ENCODE assay signal across 9 cellular contexts in genomic region chr11:118910309-118911112, GRCh38. TPM values are rescaled to one million over a fixed set of nuclear protein-coding genes. Genes with fewer than 3 reads are reported as not detected.
DNase-seq lines count a peak whose midpoint lies in the region; ATAC-seq and TF ChIP-seq lines count a peak whose summit lies in the region.
"Had no signal": no experiment of that assay in that cellular context is flagged by ENCODE, and none has a peak within 500 bp of the region (broad histone marks: within the 10 kb centered on the region; RNA-seq: fewer than 3 reads in every experiment).

No MANE protein-coding gene starts in this region.

- peak overlapping the region; percentile 93 for H3K4me3 Mint-ChIP-seq in T-helper 17 cell

- H3K4me2 ChIP-seq in smooth muscle cell: peak overlapping the region; percentile 88

- H3K27me3 ChIP-seq in smooth muscle cell (ENCODE audit: low read depth): no peaks in the 10 kb centered on the region

- H3K9me3 ChIP-seq in T-helper 17 cell (ENCODE audit: control insufficient read depth, low read length, poor library complexity, severe bottlenecking) (no peaks in the 10 kb centered on the region), smooth muscle cell (replicated peaks; ENCODE audit: low read depth) (no peaks in the 10 kb centered on the region)

- peak; percentile 41 for ATAC-seq in T-helper 17 cell
- ATAC-seq in HG02610 (IDR thresholded peaks at IDR 0.05; ENCODE audit: unreplicated experiment): no peak
- no peak for ATAC-seq in GM21390 (IDR thresholded peaks at IDR 0.05; ENCODE audit: unreplicated experiment)

- POLR2A ChIA-PET in HEK293T (lab: Yijun Ruan, JAX): interaction anchor here (1.0 to 6.6 kb wide), 5 partner anchors 15 to 118 kb away, joined by 3 to 50 read pairs (median 3); partner anchors contain the start of gene BCL9L

- peak overlapping the region; percentile 98 for H3K27ac Mint-ChIP-seq in T-helper 17 cell

- H2AFZ ChIP-seq in smooth muscle cell (ENCODE audit: low read depth): no peak overlapping the region

- peak overlapping the region; percentile 50 to 54 for H3K4me3 ChIP-seq in cardiac fibroblast (replicated peaks in 1 of 2; ENCODE audit: low read depth in 2 of 2, low read length in 2 of 2)
- peak overlapping the region; percentile 45 for H3K4me3 ChIP-seq in smooth muscle cell

- no peaks in the 10 kb centered on the region for H3K36me3 ChIP-seq in smooth muscle cell (ENCODE audit: low read depth)

- TF ChIP-seq CTCF in cardiac fibroblast (IDR thresholded peaks at IDR 0.05; ENCODE audit: low read depth, low read length): no peak
- TF ChIP-seq CTCF in smooth muscle cell (IDR thresholded peaks at IDR 0.05; ENCODE audit: borderline replicate concordance, insufficient read depth, poor library complexity, severe bottlenecking): no peak

- CTCF ChIA-PET in HEK293T (lab: Yijun Ruan, JAX): interaction anchor here (0.5 to 2.8 kb wide), 2 partner anchors 14 to 20 kb away, joined by 3 to 19 read pairs; no protein-coding TSS in a partner anchor

- peaks cover 65% of the 10 kb centered on the region for H3K79me2 ChIP-seq in smooth muscle cell (ENCODE audit: low read depth)

- peaks cover 33% of the 10 kb centered on the region for H4K20me1 ChIP-seq in smooth muscle cell (ENCODE audit: low read depth)

- H3K27ac ChIP-seq in smooth muscle cell (ENCODE audit: low read depth): peak overlapping the region; percentile 100

- H3F3A ChIP-seq in smooth muscle cell (ENCODE audit: low read depth): peaks cover 32% of the 10 kb centered on the region

- no peaks in the 10 kb centered on the region for H3K27me3 Mint-ChIP-seq in T-helper 17 cell

- DNase-seq in H4 (ENCODE audit: low spot score) (peak; percentile 80), T-helper 17 cell (peak in 1 of 3 donors; percentile 60), cardiac fibroblast (ENCODE audit: low read depth in 2 of 2) (peak; percentile 94), iris pigment epithelial cell (ENCODE audit: low read depth) (peak; percentile 94), smooth muscle cell (lab: John Stamatoyannopoulos, UW; ENCODE audit: unreplicated experiment) (peak; percentile 80), HEK293T (ENCODE audit: extremely low spot score) (no peak)

- H3K9ac ChIP-seq in smooth muscle cell (ENCODE audit: low read depth): peak overlapping the region; percentile 94

- peaks cover 59% of the 10 kb centered on the region for H3K4me1 Mint-ChIP-seq in T-helper 17 cell

- peaks cover 3% of the 10 kb centered on the region for H3K36me3 Mint-ChIP-seq in T-helper 17 cell (ENCODE audit: low read depth)

- peaks cover 73% of the 10 kb centered on the region for H3K4me1 ChIP-seq in smooth muscle cell (ENCODE audit: low read depth)

- WGBS in smooth muscle cell (ENCODE audit: low lambda C conversion rate): 2% methylated on average over 37 of the region's 67 CpGs

TF ChIP-seq in HEK293T, 16 proteins besides CTCF, POLR2A, EP300 and RAD21:
- TF ChIP-seq FOXK2 (IDR thresholded peaks at IDR 0.05): no peak
- TF ChIP-seq L3MBTL2 (conservative IDR thresholded peaks at IDR 0.05): no peak
- no peak for TF ChIP-seq NFRKB (IDR thresholded peaks at IDR 0.05)
- TF ChIP-seq CTBP1 (IDR thresholded peaks at IDR 0.05; ENCODE audit: borderline replicate concordance): no peak

RNA-seq across cellular contexts. Expression of gene BCL9L, which starts 15.2 kb away (rescaled TPM):
- 3.3 and 7.5 TPM in 2 replicates for total RNA-seq in H4 (2014; rRNA removed; shearing (Covaris generic))
- total RNA-seq in T-helper 17 cell (100 to 1,000 TPM; 186 to 204 TPM), smooth muscle cell (10.5 and 10.8 TPM in 2 replicates)
- 11.4 and 19.0 TPM in 2 replicates for polyA plus RNA-seq in smooth muscle cell

RNA-seq across cellular contexts. Expression of gene CXCR5, which starts 26.8 kb away (rescaled TPM):
- not detected in 2 replicates for total RNA-seq in H4 (2014; rRNA removed; shearing (Covaris generic))
- total RNA-seq in T-helper 17 cell (10 to 100 TPM; 11.1 to 15.0 TPM), smooth muscle cell (not detected in 2 replicates)
- polyA plus RNA-seq in smooth muscle cell: 1.6 TPM in 1 of 2 replicates, not detected in the other
- total RNA-seq: SK-MEL-5 had no signal

RNA-seq across cellular contexts. Expression of gene UPK2, which starts 45.6 kb away (rescaled TPM):
- not detected in 2 replicates for total RNA-seq in H4 (2014; rRNA removed; shearing (Covaris generic))
- total RNA-seq in T-helper 17 cell (not detected), smooth muscle cell (not detected in 2 replicates)
- 1.4 and 2.5 TPM in 2 replicates for polyA plus RNA-seq in smooth muscle cell
- total RNA-seq: SK-MEL-5 had no signal

Comparison
In these comparisons a context has a peak if more than half of its experiments do, and no peak if none do; other contexts are left out.
1. RNA of gene BCL9L, which starts 15.2 kb away (total RNA-seq): 186 to 204 TPM in T-helper 17 cell; 10.5 to 10.8 TPM in smooth muscle cell and 3.3 to 7.5 TPM in H4; every median in the first group is over 10 times any median in the second.
2. RNA of gene CXCR5, which starts 26.8 kb away (total RNA-seq): 11.1 to 15.0 TPM in T-helper 17 cell; not detected in H4 and not detected in smooth muscle cell; every median in the first group is over 10 times any median in the second.